16 cellular contexts compared by ENCODE assay signal in the genomic region with DNA sequence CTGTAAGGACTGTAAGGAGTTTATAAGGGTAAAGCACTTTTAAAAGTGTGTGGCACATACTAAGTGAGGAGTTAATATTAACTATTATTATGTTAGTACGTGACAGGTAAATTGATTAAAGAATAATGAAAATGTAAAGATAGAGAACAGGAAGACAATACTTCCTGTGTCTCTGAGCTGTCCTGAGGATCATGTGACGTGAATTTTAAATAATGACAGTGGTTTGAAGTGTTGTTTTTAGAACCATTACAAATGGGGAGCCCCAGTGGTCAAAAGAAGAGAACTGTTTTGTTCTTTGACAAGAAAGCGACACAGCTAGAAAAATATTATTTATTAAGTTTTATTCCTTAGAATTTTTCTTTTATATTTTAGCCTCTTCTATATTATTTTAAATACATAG.
"Had no signal": no experiment of that assay in that cellular context is flagged by ENCODE, and none has a peak within 500 bp of the region (broad histone marks: within the 10 kb centered on the region; RNA-seq: fewer than 3 reads in every experiment).

No MANE protein-coding gene starts in this region.

- H3K4me3 ChIP-seq: gastroesophageal sphincter, ovary had no signal

- H3K27me3 ChIP-seq: gastroesophageal sphincter, ovary had no signal

- H3K4me3 Mint-ChIP-seq: activated CD8-positive, alpha-beta T cell treated with anti-CD3 and anti-CD28 coated beads for 36 hours; activated naive CD8-positive, alpha-beta T cell treated with anti-CD3 and anti-CD28 coated beads, Interleukin-2, amount 50 U/mL, for 24 hours; activated T-helper 1 cell treated with anti-CD3 and anti-CD28 coated beads, Interleukin-12 subunit alpha, Interleukin-12 subunit beta, Interleukin-2, Interleukin-4 antibody, amounts not matched to agents 30 ng/mL and 10 ng/mL and 1 ng/mL, durations not matched to agents 14 hours and 24 hours and 36 hours; stimulated activated naive CD8-positive, alpha-beta T cell treated with anti-CD3 and anti-CD28 coated beads, Interleukin-15, amount 100 ng/mL, for 72 hours had no signal

- H3K36me3 ChIP-seq: gastroesophageal sphincter, ovary, thoracic aorta had no signal

- H3K27ac ChIP-seq: ovary had no signal

- DNase-seq: activated CD4-positive, alpha-beta T cell treated with anti-CD3 and anti-CD28 coated beads for 4 hours; activated CD8-positive, alpha-beta memory T cell treated with anti-CD3 and anti-CD28 coated beads, Interleukin-2, amount 50 U/mL, for 4 hours; activated CD8-positive, alpha-beta T cell treated with anti-CD3 and anti-CD28 coated beads for 36 hours; activated naive CD4-positive, alpha-beta T cell; activated naive CD8-positive, alpha-beta T cell treated with anti-CD3 and anti-CD28 coated beads, Interleukin-2, amount 50 U/mL, for 24 hours; cortex of kidney; effector CD8-positive, alpha-beta T cell; left ventricle myocardium superior; ovary; stimulated activated CD4-positive, alpha-beta T cell treated with anti-CD3 and anti-CD28 coated beads, Interleukin-4, amount 100 ng/mL, for 1 hour; stimulated activated CD8-positive, alpha-beta memory T cell treated with anti-CD3 and anti-CD28 coated beads, Interleukin-4, amount 100 ng/mL, for 48 hours; stimulated activated naive CD8-positive, alpha-beta T cell treated with anti-CD3 and anti-CD28 coated beads, Interleukin-15, amount 100 ng/mL, for 72 hours; T-helper 9 cell had no signal

- H3K9me3 Mint-ChIP-seq: activated CD8-positive, alpha-beta T cell treated with anti-CD3 and anti-CD28 coated beads for 36 hours had no signal

- ATAC-seq: activated CD8-positive, alpha-beta T cell treated with anti-CD3 and anti-CD28 coated beads for 36 hours; activated naive CD8-positive, alpha-beta T cell treated with anti-CD3 and anti-CD28 coated beads, Interleukin-2, amount 50 U/mL, for 24 hours; gastroesophageal sphincter; left ventricle myocardium superior; stimulated activated naive CD8-positive, alpha-beta T cell treated with anti-CD3 and anti-CD28 coated beads, Interleukin-15, amount 100 ng/mL, for 72 hours had no signal

- H3K9me3 ChIP-seq: gastroesophageal sphincter, ovary, thoracic aorta had no signal

- H3K27ac Mint-ChIP-seq: activated CD8-positive, alpha-beta T cell treated with anti-CD3 and anti-CD28 coated beads for 36 hours; activated naive CD8-positive, alpha-beta T cell treated with anti-CD3 and anti-CD28 coated beads, Interleukin-2, amount 50 U/mL, for 24 hours; activated T-helper 1 cell treated with anti-CD3 and anti-CD28 coated beads, Interleukin-12 subunit alpha, Interleukin-12 subunit beta, Interleukin-2, Interleukin-4 antibody, amounts not matched to agents 30 ng/mL and 10 ng/mL and 1 ng/mL, durations not matched to agents 14 hours and 24 hours and 36 hours; stimulated activated naive CD8-positive, alpha-beta T cell treated with anti-CD3 and anti-CD28 coated beads, Interleukin-15, amount 100 ng/mL, for 72 hours had no signal
